8 cellular contexts compared by ENCODE assay signal in the genomic region with DNA sequence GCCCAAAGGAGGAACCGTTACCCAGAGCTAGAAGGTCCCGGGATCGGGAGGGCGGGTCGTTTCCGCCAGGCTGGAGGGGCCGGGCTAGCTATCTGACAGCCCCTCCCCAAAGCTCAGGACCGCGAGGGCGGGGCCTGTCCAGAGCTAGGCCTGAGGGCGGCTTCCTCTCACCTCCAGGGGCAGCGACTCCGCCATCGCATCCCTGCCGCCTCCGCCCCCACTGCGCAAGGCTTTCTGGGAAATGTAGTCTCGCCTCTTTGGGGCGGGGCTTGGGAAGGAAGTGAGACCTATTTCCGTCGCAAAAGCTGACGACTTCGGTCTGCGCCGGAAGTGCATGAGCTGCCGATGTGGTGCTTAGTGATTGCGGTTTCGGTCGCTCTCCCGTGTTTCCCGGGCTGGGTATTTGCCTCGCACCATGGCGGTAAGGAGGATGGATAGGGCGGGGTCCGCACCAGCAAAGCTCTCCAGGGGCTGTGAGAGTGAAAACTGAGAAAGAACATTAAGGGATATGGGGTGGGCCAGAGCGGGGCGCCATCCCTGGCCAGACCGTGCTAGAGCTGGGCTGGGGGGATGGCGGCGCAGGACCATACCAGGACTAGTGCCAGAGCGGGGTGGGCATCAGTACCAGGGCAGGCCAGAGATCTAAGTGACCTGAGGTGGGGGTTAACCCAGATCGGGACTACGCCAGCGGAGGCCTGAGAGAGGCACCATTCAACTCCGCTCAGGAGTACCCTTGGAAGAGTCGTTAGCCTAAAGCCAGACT. TPM values are rescaled to one million over a fixed set of nuclear protein-coding genes. Genes with fewer than 3 reads are reported as not detected.
DNase-seq lines count a peak whose midpoint lies in the region; ATAC-seq and TF ChIP-seq lines count a peak whose summit lies in the region.

A gene (plus strand): TSS at position 327 of the 763 bp plus-strand sequence. CDS start 89 bp downstream, at position 416.

- ATAC-seq in HG02571 (IDR thresholded peaks at IDR 0.05; ENCODE audit: unreplicated experiment): peak; percentile 92
- ATAC-seq in SK-N-SH treated with all-trans-retinoic acid at 6 μM for 48 hours: peak; percentile 97

- H3K27me3 Mint-ChIP-seq in activated naive CD4-positive, alpha-beta T cell treated with anti-CD3 and anti-CD28 coated beads, Interleukin-2, amount 50 U/mL, for 24 hours: no peaks in the 10 kb centered on the region

- H3K4me1 Mint-ChIP-seq in activated naive CD4-positive, alpha-beta T cell treated with anti-CD3 and anti-CD28 coated beads, Interleukin-2, amount 50 U/mL, for 24 hours: peaks cover 51% of the 10 kb centered on the region

- H3K9me3 Mint-ChIP-seq in activated naive CD4-positive, alpha-beta T cell treated with anti-CD3 and anti-CD28 coated beads, Interleukin-2, amount 50 U/mL, for 24 hours: no peaks in the 10 kb centered on the region

- peak within 1 kb of the TSS; percentile 85 for H3K4me3 ChIP-seq in GM06990 (replicated peaks; ENCODE audit: low read depth, low read length)

- peaks cover 32% of the 10 kb centered on the region for H3K36me3 ChIP-seq in GM06990 (ENCODE audit: control insufficient read depth, insufficient read depth, low read length)

- H3K27ac ChIP-seq in temporal lobe (ENCODE audit: low read depth, low read length): peak within 1 kb of the TSS; percentile 60

- peak within 1 kb of the TSS; percentile 99 for H3K27ac Mint-ChIP-seq in activated naive CD4-positive, alpha-beta T cell treated with anti-CD3 and anti-CD28 coated beads, Interleukin-2, amount 50 U/mL, for 24 hours

- H3K4me3 Mint-ChIP-seq in activated naive CD4-positive, alpha-beta T cell treated with anti-CD3 and anti-CD28 coated beads, Interleukin-2, amount 50 U/mL, for 24 hours: peak within 1 kb of the TSS; percentile 99

- H3K36me3 Mint-ChIP-seq in activated naive CD4-positive, alpha-beta T cell treated with anti-CD3 and anti-CD28 coated beads, Interleukin-2, amount 50 U/mL, for 24 hours: peaks cover 7% of the 10 kb centered on the region

- TF ChIP-seq CTCF in GM06990 (IDR thresholded peaks at IDR 0.05; ENCODE audit: insufficient read depth, low read length, poor library complexity, severe bottlenecking): peak; percentile 24

- no peaks in the 10 kb centered on the region for H3K27me3 ChIP-seq in GM06990 (replicated peaks; ENCODE audit: control insufficient read depth, insufficient read depth, low read length)

- DNase-seq in GM06990 (ENCODE audit: extremely low read depth, insufficient read length): peak; percentile 96
- peak; percentile 98 for DNase-seq in NCI-H1092 (lab: John Stamatoyannopoulos, UW)
- DNase-seq in glomerular endothelial cell (ENCODE audit: extremely low read depth, low read depth, low spot score): peak; percentile 64
- DNase-seq in occipital lobe (lab: John Stamatoyannopoulos, UW): peak; percentile 94

TF ChIP-seq in SK-N-SH treated with all-trans-retinoic acid at 6 μM for 48 hours, 23 proteins besides CTCF, POLR2A, EP300 and RAD21:
- TF ChIP-seq, protein P1, sequence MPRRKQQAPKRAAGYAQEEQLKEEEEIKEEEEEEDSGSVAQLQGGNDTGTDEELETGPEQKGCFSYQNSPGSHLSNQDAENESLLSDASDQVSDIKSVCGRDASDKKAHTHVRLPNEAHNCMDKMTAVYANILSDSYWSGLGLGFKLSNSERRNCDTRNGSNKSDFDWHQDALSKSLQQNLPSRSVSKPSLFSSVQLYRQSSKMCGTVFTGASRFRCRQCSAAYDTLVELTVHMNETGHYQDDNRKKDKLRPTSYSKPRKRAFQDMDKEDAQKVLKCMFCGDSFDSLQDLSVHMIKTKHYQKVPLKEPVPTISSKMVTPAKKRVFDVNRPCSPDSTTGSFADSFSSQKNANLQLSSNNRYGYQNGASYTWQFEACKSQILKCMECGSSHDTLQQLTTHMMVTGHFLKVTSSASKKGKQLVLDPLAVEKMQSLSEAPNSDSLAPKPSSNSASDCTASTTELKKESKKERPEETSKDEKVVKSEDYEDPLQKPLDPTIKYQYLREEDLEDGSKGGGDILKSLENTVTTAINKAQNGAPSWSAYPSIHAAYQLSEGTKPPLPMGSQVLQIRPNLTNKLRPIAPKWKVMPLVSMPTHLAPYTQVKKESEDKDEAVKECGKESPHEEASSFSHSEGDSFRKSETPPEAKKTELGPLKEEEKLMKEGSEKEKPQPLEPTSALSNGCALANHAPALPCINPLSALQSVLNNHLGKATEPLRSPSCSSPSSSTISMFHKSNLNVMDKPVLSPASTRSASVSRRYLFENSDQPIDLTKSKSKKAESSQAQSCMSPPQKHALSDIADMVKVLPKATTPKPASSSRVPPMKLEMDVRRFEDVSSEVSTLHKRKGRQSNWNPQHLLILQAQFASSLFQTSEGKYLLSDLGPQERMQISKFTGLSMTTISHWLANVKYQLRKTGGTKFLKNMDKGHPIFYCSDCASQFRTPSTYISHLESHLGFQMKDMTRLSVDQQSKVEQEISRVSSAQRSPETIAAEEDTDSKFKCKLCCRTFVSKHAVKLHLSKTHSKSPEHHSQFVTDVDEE (CRISPR knock-in tag; IDR thresholded peaks at IDR 0.05): no peak
- no peak for TF ChIP-seq PPARA (CRISPR knock-in tag; IDR thresholded peaks at IDR 0.05; ENCODE audit: borderline replicate concordance)
- TF ChIP-seq TOX (CRISPR knock-in tag; IDR thresholded peaks at IDR 0.05; ENCODE audit: borderline replicate concordance): no peak
- no peak for TF ChIP-seq ZC3H10 (CRISPR knock-in tag; IDR thresholded peaks at IDR 0.05)
- TF ChIP-seq RARB (CRISPR knock-in tag; IDR thresholded peaks at IDR 0.05): no peak
- TF ChIP-seq, protein P2, sequence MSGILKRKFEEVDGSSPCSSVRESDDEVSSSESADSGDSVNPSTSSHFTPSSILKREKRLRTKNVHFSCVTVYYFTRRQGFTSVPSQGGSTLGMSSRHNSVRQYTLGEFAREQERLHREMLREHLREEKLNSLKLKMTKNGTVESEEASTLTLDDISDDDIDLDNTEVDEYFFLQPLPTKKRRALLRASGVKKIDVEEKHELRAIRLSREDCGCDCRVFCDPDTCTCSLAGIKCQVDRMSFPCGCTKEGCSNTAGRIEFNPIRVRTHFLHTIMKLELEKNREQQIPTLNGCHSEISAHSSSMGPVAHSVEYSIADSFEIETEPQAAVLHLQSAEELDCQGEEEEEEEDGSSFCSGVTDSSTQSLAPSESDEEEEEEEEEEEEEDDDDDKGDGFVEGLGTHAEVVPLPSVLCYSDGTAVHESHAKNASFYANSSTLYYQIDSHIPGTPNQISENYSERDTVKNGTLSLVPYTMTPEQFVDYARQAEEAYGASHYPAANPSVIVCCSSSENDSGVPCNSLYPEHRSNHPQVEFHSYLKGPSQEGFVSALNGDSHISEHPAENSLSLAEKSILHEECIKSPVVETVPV (CRISPR knock-in tag; IDR thresholded peaks at IDR 0.05): no peak
- no peak for TF ChIP-seq OSR1 (CRISPR knock-in tag; IDR thresholded peaks at IDR 0.05)
- no peak for TF ChIP-seq CSDC2 (CRISPR knock-in tag; IDR thresholded peaks at IDR 0.05)
- TF ChIP-seq, protein P3, sequence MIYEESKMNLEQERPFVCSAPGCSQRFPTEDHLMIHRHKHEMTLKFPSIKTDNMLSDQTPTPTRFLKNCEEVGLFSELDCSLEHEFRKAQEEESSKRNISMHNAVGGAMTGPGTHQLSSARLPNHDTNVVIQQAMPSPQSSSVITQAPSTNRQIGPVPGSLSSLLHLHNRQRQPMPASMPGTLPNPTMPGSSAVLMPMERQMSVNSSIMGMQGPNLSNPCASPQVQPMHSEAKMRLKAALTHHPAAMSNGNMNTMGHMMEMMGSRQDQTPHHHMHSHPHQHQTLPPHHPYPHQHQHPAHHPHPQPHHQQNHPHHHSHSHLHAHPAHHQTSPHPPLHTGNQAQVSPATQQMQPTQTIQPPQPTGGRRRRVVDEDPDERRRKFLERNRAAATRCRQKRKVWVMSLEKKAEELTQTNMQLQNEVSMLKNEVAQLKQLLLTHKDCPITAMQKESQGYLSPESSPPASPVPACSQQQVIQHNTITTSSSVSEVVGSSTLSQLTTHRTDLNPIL (CRISPR knock-in tag; IDR thresholded peaks at IDR 0.05; ENCODE audit: low read depth): no peak
- no peak for TF ChIP-seq TCF4 (CRISPR knock-in tag; IDR thresholded peaks at IDR 0.05; ENCODE audit: borderline replicate concordance)
- no peak for TF ChIP-seq ARNTL (CRISPR knock-in tag; IDR thresholded peaks at IDR 0.05; ENCODE audit: borderline replicate concordance, low read depth)
- no peak for TF ChIP-seq BACH2 (CRISPR knock-in tag; IDR thresholded peaks at IDR 0.05; ENCODE audit: borderline replicate concordance)
- no peak for TF ChIP-seq ISL1 (CRISPR knock-in tag; IDR thresholded peaks at IDR 0.05)
- TF ChIP-seq GLIS3 (CRISPR knock-in tag; IDR thresholded peaks at IDR 0.05): no peak
- no peak for TF ChIP-seq ZNF70 (CRISPR knock-in tag; IDR thresholded peaks at IDR 0.05)
- TF ChIP-seq ZFP3 (CRISPR knock-in tag; IDR thresholded peaks at IDR 0.05): no peak
- TF ChIP-seq, protein P4, sequence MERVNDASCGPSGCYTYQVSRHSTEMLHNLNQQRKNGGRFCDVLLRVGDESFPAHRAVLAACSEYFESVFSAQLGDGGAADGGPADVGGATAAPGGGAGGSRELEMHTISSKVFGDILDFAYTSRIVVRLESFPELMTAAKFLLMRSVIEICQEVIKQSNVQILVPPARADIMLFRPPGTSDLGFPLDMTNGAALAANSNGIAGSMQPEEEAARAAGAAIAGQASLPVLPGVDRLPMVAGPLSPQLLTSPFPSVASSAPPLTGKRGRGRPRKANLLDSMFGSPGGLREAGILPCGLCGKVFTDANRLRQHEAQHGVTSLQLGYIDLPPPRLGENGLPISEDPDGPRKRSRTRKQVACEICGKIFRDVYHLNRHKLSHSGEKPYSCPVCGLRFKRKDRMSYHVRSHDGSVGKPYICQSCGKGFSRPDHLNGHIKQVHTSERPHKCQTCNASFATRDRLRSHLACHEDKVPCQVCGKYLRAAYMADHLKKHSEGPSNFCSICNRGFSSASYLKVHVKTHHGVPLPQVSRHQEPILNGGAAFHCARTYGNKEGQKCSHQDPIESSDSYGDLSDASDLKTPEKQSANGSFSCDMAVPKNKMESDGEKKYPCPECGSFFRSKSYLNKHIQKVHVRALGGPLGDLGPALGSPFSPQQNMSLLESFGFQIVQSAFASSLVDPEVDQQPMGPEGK (CRISPR knock-in tag; IDR thresholded peaks at IDR 0.05; ENCODE audit: borderline replicate concordance): no peak
- TF ChIP-seq ZNF565 (CRISPR knock-in tag; conservative IDR thresholded peaks at IDR 0.05; ENCODE audit: low read depth): no peak
- no peak for TF ChIP-seq SNAI2 (CRISPR knock-in tag; IDR thresholded peaks at IDR 0.05)
- TF ChIP-seq ZFP30 (CRISPR knock-in tag; IDR thresholded peaks at IDR 0.05): no peak
TF ChIP-seq in SK-N-SH treated with all-trans-retinoic acid at 6 μM for 48 hours: peak in this region for 0.

RNA-seq across cellular contexts. Expression of the gene that starts here (rescaled TPM):
- total RNA-seq in glomerular endothelial cell (29.0 and 36.8 TPM in 2 replicates), occipital lobe (14.7 TPM), temporal lobe (17.0 TPM)

Comparison
In these comparisons a context has a peak if more than half of its experiments do, and no peak if none do; other contexts are left out.
1. Peak in every context shown above with its lines: DNase-seq, ATAC-seq, H3K4me3 ChIP-seq and H3K27ac ChIP-seq.